33 cellular contexts compared by ENCODE assay signal in the genomic region with DNA sequence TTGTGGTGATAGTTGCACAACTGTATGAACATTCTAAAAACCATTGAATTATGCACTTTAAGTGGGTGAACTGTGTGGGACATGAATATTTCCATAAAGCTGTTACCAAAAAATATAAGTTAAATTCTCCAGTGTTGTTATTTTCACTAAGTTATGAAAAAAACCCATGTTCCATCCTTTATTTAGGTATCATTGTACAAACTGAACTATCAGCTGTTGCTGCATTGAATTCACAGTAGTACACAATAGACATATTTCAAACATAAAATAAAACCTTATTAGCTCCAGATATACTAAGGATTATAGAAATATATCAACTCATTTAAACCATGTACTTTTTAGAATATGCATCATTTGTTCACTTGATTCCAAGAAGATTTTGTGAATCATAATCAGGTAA.
"Had no signal": no experiment of that assay in that cellular context is flagged by ENCODE, and none has a peak within 500 bp of the region (broad histone marks: within the 10 kb centered on the region; RNA-seq: fewer than 3 reads in every experiment).

No MANE protein-coding gene starts in this region.

- H3K36me3 ChIP-seq: cardiac muscle cell, Peyer's patch had no signal

- ATAC-seq: activated CD8-positive, alpha-beta memory T cell treated with anti-CD3 and anti-CD28 coated beads, Interleukin-2, amount 10 ng/mL, durations not matched to agents 7 days and 5 days; activated naive CD8-positive, alpha-beta T cell treated with anti-CD3 and anti-CD28 coated beads, Interleukin-2, amount 50 U/mL, for 24 hours; PC-3; Right ventricle myocardium inferior had no signal

- DNase-seq: activated CD4-positive, alpha-beta memory T cell treated with anti-CD3 and anti-CD28 coated beads, Interleukin-2, amount 10 ng/mL, durations not matched to agents 7 days and 5 days; activated CD4-positive, alpha-beta T cell treated with anti-CD3 and anti-CD28 coated beads for 1 hour; activated CD4-positive, alpha-beta T cell treated with anti-CD3 and anti-CD28 coated beads for 48 hours; activated CD4-positive, CD25-positive, alpha-beta regulatory T cell; activated CD8-positive, alpha-beta memory T cell treated with anti-CD3 and anti-CD28 coated beads for 24 hours; activated CD8-positive, alpha-beta memory T cell treated with anti-CD3 and anti-CD28 coated beads, Interleukin-2, amount 10 ng/mL, durations not matched to agents 7 days and 5 days; activated CD8-positive, alpha-beta memory T cell treated with anti-CD3 and anti-CD28 coated beads, Interleukin-2, amount 50 U/mL, for 48 hours; activated effector memory CD4-positive, alpha-beta T cell treated with Interleukin-2 at 50 U/mL for 16 hours; activated naive CD4-positive, alpha-beta T cell treated with anti-CD3 and anti-CD28 coated beads, Interleukin-2, amount 10 ng/mL, durations not matched to agents 7 days and 5 days; activated naive CD8-positive, alpha-beta T cell treated with anti-CD3 and anti-CD28 coated beads, Interleukin-2, amount 50 U/mL, for 24 hours; activated T-cell treated with anti-CD3 and anti-CD28 coated beads, Interleukin-2, amount 50 U/mL, for 48 hours; amniotic stem cell; aorta; MM.1S; MV-4-11; NCI-H1092; NCI-H1436 treated with DMSO at 0.1 percent for 48 hours; NCI-H1694 treated with DMSO at 0.1 percent for 48 hours; NCI-H2029; NCI-H345; NCI-H524 treated with DMSO at 0.1 percent for 48 hours; NCI-H82; NK-92 treated with Interleukin-12 subunit alpha and Interleukin-12 subunit beta, amount 100 ng/mL, for 24 hours; PC-3; Peyer's patch; RPMI8226; SW 1271; T-helper 1 cell; T-helper 2 cell; T-helper 9 cell had no signal

- H3K4me1 ChIP-seq: Peyer's patch had no signal

- H3K4me3 ChIP-seq: cardiac muscle cell, Peyer's patch had no signal

- H3K27me3 ChIP-seq: cardiac muscle cell, Peyer's patch had no signal

- H3K27ac ChIP-seq: cardiac muscle cell, Peyer's patch, VCaP had no signal
